ENCODE assay signal across 1 cellular context in the genomic region with DNA sequence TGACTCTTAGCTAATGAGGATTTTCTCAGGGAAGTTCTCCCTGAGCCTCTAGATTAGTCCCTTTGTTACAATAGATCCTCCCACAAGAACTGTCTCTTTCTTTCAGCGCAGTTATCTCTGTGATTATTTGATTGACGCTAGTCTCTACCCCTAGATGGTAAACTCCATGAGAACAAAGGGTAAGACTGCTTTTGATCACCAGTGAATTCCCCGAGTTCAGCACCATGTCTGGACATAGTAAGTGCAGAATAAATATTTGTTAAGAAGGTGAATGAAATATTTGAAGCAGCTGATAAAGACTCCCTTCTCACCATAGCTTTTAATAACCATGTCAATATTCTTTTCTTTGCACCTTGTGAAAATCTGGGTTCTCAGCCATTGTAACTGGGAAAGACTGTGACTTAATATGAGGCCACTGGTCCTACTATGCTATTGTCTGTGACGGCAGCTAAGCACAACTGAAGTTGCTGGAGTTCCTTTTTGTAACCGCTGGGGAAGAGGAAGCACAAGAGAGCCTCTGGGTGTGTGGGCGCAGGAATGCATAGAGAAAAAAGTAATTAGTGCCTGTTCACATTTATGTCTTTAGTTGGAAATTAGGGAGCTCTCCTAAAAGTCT.
TF ChIP-seq lines count a peak whose summit lies in the region.

No MANE protein-coding gene starts in this region.

TF ChIP-seq in K562, 482 proteins besides CTCF, POLR2A, EP300 and RAD21 (continued from another document and continues in another):
- TF ChIP-seq, protein P1, sequence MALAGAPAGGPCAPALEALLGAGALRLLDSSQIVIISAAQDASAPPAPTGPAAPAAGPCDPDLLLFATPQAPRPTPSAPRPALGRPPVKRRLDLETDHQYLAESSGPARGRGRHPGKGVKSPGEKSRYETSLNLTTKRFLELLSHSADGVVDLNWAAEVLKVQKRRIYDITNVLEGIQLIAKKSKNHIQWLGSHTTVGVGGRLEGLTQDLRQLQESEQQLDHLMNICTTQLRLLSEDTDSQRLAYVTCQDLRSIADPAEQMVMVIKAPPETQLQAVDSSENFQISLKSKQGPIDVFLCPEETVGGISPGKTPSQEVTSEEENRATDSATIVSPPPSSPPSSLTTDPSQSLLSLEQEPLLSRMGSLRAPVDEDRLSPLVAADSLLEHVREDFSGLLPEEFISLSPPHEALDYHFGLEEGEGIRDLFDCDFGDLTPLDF (CRISPR knock-in tag; IDR thresholded peaks at IDR 0.05), result no peak
- TF ChIP-seq PRMT5 (CRISPR knock-in tag; IDR thresholded peaks at IDR 0.05), result no peak
- TF ChIP-seq ZNF174 (CRISPR knock-in tag; IDR thresholded peaks at IDR 0.05), result no peak
- 0 out of 2 replicates have a peak, but pooled peaks have one; percentile 42 for TF ChIP-seq NR4A1 (CRISPR knock-in tag; IDR thresholded peaks at IDR 0.05)
- no peak; the same call in 1 of the 2 replicates for TF ChIP-seq NR4A1 (tag; IDR thresholded peaks at IDR 0.05)
- TF ChIP-seq HDAC2 (IDR thresholded peaks at IDR 0.05), result no peak
- no peak for TF ChIP-seq POLR2G (IDR thresholded peaks at IDR 0.05; ENCODE audit: low read depth, low read length)
- TF ChIP-seq TFAM (CRISPR knock-in tag; conservative IDR thresholded peaks at IDR 0.05), result no peak
- no peak for TF ChIP-seq NRF1 (conservative IDR thresholded peaks at IDR 0.05 in 1 of 2, IDR thresholded peaks at IDR 0.05 in 1 of 2)
- no peak for TF ChIP-seq ZNF347 (CRISPR knock-in tag; IDR thresholded peaks at IDR 0.05; ENCODE audit: low read depth)
- no peak for TF ChIP-seq ZFP30 (CRISPR knock-in tag; IDR thresholded peaks at IDR 0.05; ENCODE audit: borderline replicate concordance)
- TF ChIP-seq, protein P2, sequence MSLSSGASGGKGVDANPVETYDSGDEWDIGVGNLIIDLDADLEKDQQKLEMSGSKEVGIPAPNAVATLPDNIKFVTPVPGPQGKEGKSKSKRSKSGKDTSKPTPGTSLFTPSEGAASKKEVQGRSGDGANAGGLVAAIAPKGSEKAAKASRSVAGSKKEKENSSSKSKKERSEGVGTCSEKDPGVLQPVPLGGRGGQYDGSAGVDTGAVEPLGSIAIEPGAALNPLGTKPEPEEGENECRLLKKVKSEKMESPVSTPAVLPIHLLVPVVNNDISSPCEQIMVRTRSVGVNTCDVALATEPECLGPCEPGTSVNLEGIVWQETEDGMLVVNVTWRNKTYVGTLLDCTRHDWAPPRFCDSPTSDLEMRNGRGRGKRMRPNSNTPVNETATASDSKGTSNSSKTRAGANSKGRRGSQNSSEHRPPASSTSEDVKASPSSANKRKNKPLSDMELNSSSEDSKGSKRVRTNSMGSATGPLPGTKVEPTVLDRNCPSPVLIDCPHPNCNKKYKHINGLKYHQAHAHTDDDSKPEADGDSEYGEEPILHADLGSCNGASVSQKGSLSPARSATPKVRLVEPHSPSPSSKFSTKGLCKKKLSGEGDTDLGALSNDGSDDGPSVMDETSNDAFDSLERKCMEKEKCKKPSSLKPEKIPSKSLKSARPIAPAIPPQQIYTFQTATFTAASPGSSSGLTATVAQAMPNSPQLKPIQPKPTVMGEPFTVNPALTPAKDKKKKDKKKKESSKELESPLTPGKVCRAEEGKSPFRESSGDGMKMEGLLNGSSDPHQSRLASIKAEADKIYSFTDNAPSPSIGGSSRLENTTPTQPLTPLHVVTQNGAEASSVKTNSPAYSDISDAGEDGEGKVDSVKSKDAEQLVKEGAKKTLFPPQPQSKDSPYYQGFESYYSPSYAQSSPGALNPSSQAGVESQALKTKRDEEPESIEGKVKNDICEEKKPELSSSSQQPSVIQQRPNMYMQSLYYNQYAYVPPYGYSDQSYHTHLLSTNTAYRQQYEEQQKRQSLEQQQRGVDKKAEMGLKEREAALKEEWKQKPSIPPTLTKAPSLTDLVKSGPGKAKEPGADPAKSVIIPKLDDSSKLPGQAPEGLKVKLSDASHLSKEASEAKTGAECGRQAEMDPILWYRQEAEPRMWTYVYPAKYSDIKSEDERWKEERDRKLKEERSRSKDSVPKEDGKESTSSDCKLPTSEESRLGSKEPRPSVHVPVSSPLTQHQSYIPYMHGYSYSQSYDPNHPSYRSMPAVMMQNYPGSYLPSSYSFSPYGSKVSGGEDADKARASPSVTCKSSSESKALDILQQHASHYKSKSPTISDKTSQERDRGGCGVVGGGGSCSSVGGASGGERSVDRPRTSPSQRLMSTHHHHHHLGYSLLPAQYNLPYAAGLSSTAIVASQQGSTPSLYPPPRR (CRISPR knock-in tag; IDR thresholded peaks at IDR 0.05; ENCODE audit: borderline replicate concordance), result no peak
- TF ChIP-seq ZKSCAN1 (IDR thresholded peaks at IDR 0.05; ENCODE audit: low read depth, low read length), result peak; percentile 100
- TF ChIP-seq ZNF644 (tag; IDR thresholded peaks at IDR 0.05; ENCODE audit: low read depth), result no peak
- 0 out of 4 replicates have a peak, but pooled peaks of 1 of the 2 experiments have one; percentile 20 for TF ChIP-seq ETV6 (IDR thresholded peaks at IDR 0.05; ENCODE audit: borderline replicate concordance in 1 of 2, low read depth in 2 of 2, low read length in 1 of 2)
- no peak for TF ChIP-seq ETV6 (CRISPR knock-in tag; IDR thresholded peaks at IDR 0.05; ENCODE audit: borderline replicate concordance)
- TF ChIP-seq CBX5 (IDR thresholded peaks at IDR 0.05; ENCODE audit: borderline replicate concordance, low read depth), result no peak
- TF ChIP-seq, protein P3, sequence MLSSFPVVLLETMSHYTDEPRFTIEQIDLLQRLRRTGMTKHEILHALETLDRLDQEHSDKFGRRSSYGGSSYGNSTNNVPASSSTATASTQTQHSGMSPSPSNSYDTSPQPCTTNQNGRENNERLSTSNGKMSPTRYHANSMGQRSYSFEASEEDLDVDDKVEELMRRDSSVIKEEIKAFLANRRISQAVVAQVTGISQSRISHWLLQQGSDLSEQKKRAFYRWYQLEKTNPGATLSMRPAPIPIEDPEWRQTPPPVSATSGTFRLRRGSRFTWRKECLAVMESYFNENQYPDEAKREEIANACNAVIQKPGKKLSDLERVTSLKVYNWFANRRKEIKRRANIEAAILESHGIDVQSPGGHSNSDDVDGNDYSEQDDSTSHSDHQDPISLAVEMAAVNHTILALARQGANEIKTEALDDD (IDR thresholded peaks at IDR 0.05), result peak; percentile 50; the same call in 1 of the 2 replicates
- TF ChIP-seq HDAC6 (IDR thresholded peaks at IDR 0.05; ENCODE audit: low read depth, low read length), result no peak
- no peak for TF ChIP-seq STAT5B (CRISPR knock-in tag; IDR thresholded peaks at IDR 0.05)
- TF ChIP-seq MEIS2 (IDR thresholded peaks at IDR 0.05; ENCODE audit: partially characterized antibody), result peak; percentile 43
- TF ChIP-seq NFATC3 (IDR thresholded peaks at IDR 0.05), result no peak
- no peak for TF ChIP-seq ZNF76 (CRISPR knock-in tag; IDR thresholded peaks at IDR 0.05; ENCODE audit: borderline replicate concordance)
- no peak for TF ChIP-seq DIDO1 (tag; IDR thresholded peaks at IDR 0.05; ENCODE audit: low read depth)
- TF ChIP-seq PHTF2 (CRISPR knock-in tag; IDR thresholded peaks at IDR 0.05), result no peak
- no peak for TF ChIP-seq NCOA4 (IDR thresholded peaks at IDR 0.05; ENCODE audit: partially characterized antibody)
- TF ChIP-seq, protein P4, sequence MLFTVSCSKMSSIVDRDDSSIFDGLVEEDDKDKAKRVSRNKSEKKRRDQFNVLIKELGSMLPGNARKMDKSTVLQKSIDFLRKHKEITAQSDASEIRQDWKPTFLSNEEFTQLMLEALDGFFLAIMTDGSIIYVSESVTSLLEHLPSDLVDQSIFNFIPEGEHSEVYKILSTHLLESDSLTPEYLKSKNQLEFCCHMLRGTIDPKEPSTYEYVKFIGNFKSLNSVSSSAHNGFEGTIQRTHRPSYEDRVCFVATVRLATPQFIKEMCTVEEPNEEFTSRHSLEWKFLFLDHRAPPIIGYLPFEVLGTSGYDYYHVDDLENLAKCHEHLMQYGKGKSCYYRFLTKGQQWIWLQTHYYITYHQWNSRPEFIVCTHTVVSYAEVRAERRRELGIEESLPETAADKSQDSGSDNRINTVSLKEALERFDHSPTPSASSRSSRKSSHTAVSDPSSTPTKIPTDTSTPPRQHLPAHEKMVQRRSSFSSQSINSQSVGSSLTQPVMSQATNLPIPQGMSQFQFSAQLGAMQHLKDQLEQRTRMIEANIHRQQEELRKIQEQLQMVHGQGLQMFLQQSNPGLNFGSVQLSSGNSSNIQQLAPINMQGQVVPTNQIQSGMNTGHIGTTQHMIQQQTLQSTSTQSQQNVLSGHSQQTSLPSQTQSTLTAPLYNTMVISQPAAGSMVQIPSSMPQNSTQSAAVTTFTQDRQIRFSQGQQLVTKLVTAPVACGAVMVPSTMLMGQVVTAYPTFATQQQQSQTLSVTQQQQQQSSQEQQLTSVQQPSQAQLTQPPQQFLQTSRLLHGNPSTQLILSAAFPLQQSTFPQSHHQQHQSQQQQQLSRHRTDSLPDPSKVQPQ (CRISPR knock-in tag; IDR thresholded peaks at IDR 0.05; ENCODE audit: borderline replicate concordance), result no peak; the same call in 1 of the 2 replicates
- TF ChIP-seq ELF4 (CRISPR knock-in tag; IDR thresholded peaks at IDR 0.05), result peak; percentile 66; the same call in 1 of the 2 replicates
- TF ChIP-seq CCAR2 (IDR thresholded peaks at IDR 0.05; ENCODE audit: low read depth, low read length), result no peak
- peak; percentile 76; the same call in 1 of the 2 replicates for TF ChIP-seq L3MBTL2 (IDR thresholded peaks at IDR 0.05)
- no peak for TF ChIP-seq CREM (IDR thresholded peaks at IDR 0.05; ENCODE audit: low read depth)
- TF ChIP-seq ATF1 (CRISPR knock-in tag; IDR thresholded peaks at IDR 0.05), result no peak
- no peak for TF ChIP-seq ATF1 (tag; IDR thresholded peaks at IDR 0.05)
- TF ChIP-seq GATAD2A (IDR thresholded peaks at IDR 0.05), result no peak
- TF ChIP-seq ZNF140 (CRISPR knock-in tag; IDR thresholded peaks at IDR 0.05), result no peak
- TF ChIP-seq SIRT6 (IDR thresholded peaks at IDR 0.05; ENCODE audit: low read depth, low read length), result no peak
- TF ChIP-seq KAT7 (CRISPR knock-in tag; IDR thresholded peaks at IDR 0.05; ENCODE audit: borderline replicate concordance), result no peak
- TF ChIP-seq BRD9 (IDR thresholded peaks at IDR 0.05; ENCODE audit: low read depth, partially characterized antibody), result peak; percentile 93
- no peak for TF ChIP-seq FUS (optimal IDR thresholded peaks at IDR 0.05; ENCODE audit: low read depth, low read length)
- TF ChIP-seq ZKSCAN3 (CRISPR knock-in tag; IDR thresholded peaks at IDR 0.05), result no peak
- TF ChIP-seq RBFOX2 (IDR thresholded peaks at IDR 0.05; ENCODE audit: low read depth, low read length), result 0 out of 2 replicates have a peak, but pooled peaks have one; percentile 1
- no peak for TF ChIP-seq PTRF (tag; IDR thresholded peaks at IDR 0.05)
- TF ChIP-seq SRSF7 (optimal IDR thresholded peaks at IDR 0.05; ENCODE audit: low read depth, low read length), result no peak
- no peak for TF ChIP-seq BMI1 (IDR thresholded peaks at IDR 0.05; ENCODE audit: low read length)
- TF ChIP-seq LCOR (CRISPR knock-in tag; IDR thresholded peaks at IDR 0.05), result no peak
- TF ChIP-seq ZSCAN32 (CRISPR knock-in tag; IDR thresholded peaks at IDR 0.05), result no peak
- TF ChIP-seq CHD2 (IDR thresholded peaks at IDR 0.05; ENCODE audit: low read depth, low read length), result no peak
- peak; percentile 80 for TF ChIP-seq SMAD4 (CRISPR knock-in tag; conservative IDR thresholded peaks at IDR 0.05)
- TF ChIP-seq, protein P5, sequence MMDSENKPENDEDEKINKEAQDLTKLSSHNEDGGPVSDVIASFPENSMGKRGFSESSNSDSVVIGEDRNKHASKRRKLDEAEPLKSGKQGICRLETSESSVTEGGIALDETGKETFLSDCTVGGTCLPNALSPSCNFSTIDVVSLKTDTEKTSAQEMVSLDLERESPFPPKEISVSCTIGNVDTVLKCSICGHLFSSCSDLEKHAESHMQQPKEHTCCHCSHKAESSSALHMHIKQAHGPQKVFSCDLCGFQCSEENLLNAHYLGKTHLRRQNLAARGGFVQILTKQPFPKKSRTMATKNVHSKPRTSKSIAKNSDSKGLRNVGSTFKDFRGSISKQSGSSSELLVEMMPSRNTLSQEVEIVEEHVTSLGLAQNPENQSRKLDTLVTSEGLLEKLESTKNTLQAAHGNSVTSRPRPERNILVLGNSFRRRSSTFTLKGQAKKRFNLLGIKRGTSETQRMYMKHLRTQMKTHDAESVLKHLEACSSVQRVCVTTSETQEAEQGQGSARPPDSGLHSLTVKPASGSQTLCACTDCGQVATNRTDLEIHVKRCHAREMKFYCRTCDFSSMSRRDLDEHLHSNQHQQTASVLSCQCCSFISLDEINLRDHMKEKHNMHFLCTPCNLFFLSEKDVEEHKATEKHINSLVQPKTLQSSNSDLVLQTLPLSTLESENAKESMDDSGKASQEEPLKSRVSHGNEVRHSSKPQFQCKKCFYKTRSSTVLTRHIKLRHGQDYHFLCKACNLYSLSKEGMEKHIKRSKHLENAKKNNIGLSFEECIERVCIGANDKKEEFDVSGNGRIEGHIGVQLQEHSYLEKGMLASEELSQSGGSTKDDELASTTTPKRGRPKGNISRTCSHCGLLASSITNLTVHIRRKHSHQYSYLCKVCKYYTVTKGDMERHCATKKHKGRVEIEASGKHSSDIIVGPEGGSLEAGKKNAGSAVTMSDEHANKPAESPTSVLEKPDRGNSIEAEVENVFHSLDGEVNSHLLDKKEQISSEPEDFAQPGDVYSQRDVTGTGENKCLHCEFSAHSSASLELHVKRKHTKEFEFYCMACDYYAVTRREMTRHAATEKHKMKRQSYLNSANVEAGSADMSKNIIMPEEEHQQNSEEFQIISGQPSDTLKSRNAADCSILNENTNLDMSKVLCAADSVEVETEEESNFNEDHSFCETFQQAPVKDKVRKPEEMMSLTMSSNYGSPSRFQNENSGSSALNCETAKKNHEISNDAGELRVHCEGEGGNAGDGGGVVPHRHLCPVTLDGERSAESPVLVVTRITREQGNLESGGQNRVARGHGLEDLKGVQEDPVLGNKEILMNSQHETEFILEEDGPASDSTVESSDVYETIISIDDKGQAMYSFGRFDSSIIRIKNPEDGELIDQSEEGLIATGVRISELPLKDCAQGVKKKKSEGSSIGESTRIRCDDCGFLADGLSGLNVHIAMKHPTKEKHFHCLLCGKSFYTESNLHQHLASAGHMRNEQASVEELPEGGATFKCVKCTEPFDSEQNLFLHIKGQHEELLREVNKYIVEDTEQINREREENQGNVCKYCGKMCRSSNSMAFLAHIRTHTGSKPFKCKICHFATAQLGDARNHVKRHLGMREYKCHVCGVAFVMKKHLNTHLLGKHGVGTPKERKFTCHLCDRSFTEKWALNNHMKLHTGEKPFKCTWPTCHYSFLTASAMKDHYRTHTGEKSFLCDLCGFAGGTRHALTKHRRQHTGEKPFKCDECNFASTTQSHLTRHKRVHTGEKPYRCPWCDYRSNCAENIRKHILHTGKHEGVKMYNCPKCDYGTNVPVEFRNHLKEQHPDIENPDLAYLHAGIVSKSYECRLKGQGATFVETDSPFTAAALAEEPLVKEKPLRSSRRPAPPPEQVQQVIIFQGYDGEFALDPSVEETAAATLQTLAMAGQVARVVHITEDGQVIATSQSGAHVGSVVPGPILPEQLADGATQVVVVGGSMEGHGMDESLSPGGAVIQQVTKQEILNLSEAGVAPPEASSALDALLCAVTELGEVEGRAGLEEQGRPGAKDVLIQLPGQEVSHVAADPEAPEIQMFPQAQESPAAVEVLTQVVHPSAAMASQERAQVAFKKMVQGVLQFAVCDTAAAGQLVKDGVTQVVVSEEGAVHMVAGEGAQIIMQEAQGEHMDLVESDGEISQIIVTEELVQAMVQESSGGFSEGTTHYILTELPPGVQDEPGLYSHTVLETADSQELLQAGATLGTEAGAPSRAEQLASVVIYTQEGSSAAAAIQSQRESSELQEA (IDR thresholded peaks at IDR 0.05; ENCODE audit: low read depth), result no peak
- TF ChIP-seq SNIP1 (IDR thresholded peaks at IDR 0.05; ENCODE audit: low read depth), result no peak
- peak; percentile 77 for TF ChIP-seq ZNF589 (CRISPR knock-in tag; IDR thresholded peaks at IDR 0.05; ENCODE audit: low read depth)
- no peak for TF ChIP-seq ZNF212 (CRISPR knock-in tag; IDR thresholded peaks at IDR 0.05)
- no peak for TF ChIP-seq ZNF23 (CRISPR knock-in tag; IDR thresholded peaks at IDR 0.05)
- TF ChIP-seq MXI1 (IDR thresholded peaks at IDR 0.05; ENCODE audit: low read depth, low read length), result peak; percentile 28; the same call in 1 of the 2 replicates
